3 cellular contexts compared by ENCODE assay signal in the genomic region with DNA sequence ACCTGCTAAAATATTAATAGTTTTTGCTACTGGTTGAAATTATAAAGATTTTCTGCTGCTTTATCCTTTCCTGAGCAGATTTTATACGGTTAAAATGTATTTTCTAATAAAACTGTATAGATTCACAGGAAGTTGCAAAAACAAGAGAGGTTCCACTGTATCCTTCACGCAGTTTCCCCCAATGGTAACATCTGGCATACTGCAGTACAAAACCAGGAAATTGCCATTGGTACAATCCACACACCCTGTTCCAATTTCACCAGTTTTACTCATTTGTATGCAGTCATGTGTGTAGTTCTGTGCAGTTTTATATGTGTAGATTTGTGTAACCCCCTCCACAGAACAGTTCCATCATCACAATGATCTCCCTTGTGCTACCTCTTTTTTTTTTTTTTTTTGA.
TF ChIP-seq lines count a peak whose summit lies in the region.

No MANE protein-coding gene starts in this region.

TF ChIP-seq in SK-N-SH treated with all-trans-retinoic acid at 6 μM for 48 hours, 23 proteins besides CTCF, POLR2A, EP300 and RAD21 (continued from another document):
- no peak for TF ChIP-seq TCF4 (CRISPR knock-in tag; IDR thresholded peaks at IDR 0.05; ENCODE audit: borderline replicate concordance)
- TF ChIP-seq, protein P1, sequence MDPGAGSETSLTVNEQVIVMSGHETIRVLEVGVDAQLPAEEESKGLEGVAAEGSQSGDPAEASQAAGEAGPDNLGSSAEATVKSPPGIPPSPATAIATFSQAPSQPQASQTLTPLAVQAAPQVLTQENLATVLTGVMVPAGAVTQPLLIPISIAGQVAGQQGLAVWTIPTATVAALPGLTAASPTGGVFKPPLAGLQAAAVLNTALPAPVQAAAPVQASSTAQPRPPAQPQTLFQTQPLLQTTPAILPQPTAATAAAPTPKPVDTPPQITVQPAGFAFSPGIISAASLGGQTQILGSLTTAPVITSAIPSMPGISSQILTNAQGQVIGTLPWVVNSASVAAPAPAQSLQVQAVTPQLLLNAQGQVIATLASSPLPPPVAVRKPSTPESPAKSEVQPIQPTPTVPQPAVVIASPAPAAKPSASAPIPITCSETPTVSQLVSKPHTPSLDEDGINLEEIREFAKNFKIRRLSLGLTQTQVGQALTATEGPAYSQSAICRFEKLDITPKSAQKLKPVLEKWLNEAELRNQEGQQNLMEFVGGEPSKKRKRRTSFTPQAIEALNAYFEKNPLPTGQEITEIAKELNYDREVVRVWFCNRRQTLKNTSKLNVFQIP (CRISPR knock-in tag; IDR thresholded peaks at IDR 0.05; ENCODE audit: borderline replicate concordance, low read depth): no peak
- TF ChIP-seq PPARA (CRISPR knock-in tag; IDR thresholded peaks at IDR 0.05; ENCODE audit: borderline replicate concordance): no peak
- TF ChIP-seq ZFP3 (CRISPR knock-in tag; IDR thresholded peaks at IDR 0.05): no peak
- TF ChIP-seq ZNF70 (CRISPR knock-in tag; IDR thresholded peaks at IDR 0.05): no peak
- TF ChIP-seq TSHZ2 (CRISPR knock-in tag; IDR thresholded peaks at IDR 0.05): no peak
- no peak for TF ChIP-seq SNAI2 (CRISPR knock-in tag; IDR thresholded peaks at IDR 0.05)
- TF ChIP-seq ZC3H10 (CRISPR knock-in tag; IDR thresholded peaks at IDR 0.05): no peak
- no peak for TF ChIP-seq ARNTL (CRISPR knock-in tag; IDR thresholded peaks at IDR 0.05; ENCODE audit: borderline replicate concordance, low read depth)
- TF ChIP-seq ISL1 (CRISPR knock-in tag; IDR thresholded peaks at IDR 0.05): no peak
- no peak for TF ChIP-seq BACH2 (CRISPR knock-in tag; IDR thresholded peaks at IDR 0.05; ENCODE audit: borderline replicate concordance)

TF ChIP-seq in SK-N-SH, 30 proteins besides CTCF, POLR2A, EP300 and RAD21 (continued from another document):
- TF ChIP-seq REST (IDR thresholded peaks at IDR 0.05; ENCODE audit: low read depth, low read length) (no peak), FOSL2 (IDR thresholded peaks at IDR 0.05; ENCODE audit: borderline replicate concordance, low read depth) (no peak), RCOR1 (IDR thresholded peaks at IDR 0.05; ENCODE audit: low read length) (no peak), ELF1 (IDR thresholded peaks at IDR 0.05) (no peak), SMC3 (IDR thresholded peaks at IDR 0.05; ENCODE audit: low read depth, low read length) (no peak), YY1 (IDR thresholded peaks at IDR 0.05; ENCODE audit: low read depth) (no peak), NRF1 (IDR thresholded peaks at IDR 0.05; ENCODE audit: low read depth, low read length) (no peak), RXRA (IDR thresholded peaks at IDR 0.05; ENCODE audit: borderline replicate concordance, low read depth) (no peak), SIN3A (IDR thresholded peaks at IDR 0.05; ENCODE audit: borderline replicate concordance, low read depth, low read length) (no peak), EZH2phosphoT487 (IDR thresholded peaks at IDR 0.05; ENCODE audit: borderline replicate concordance, low read depth) (no peak)
- TF ChIP-seq, protein P2, sequence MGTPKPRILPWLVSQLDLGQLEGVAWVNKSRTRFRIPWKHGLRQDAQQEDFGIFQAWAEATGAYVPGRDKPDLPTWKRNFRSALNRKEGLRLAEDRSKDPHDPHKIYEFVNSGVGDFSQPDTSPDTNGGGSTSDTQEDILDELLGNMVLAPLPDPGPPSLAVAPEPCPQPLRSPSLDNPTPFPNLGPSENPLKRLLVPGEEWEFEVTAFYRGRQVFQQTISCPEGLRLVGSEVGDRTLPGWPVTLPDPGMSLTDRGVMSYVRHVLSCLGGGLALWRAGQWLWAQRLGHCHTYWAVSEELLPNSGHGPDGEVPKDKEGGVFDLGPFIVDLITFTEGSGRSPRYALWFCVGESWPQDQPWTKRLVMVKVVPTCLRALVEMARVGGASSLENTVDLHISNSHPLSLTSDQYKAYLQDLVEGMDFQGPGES (IDR thresholded peaks at IDR 0.05; ENCODE audit: low read depth, low read length): no peak
- TF ChIP-seq, protein P3, sequence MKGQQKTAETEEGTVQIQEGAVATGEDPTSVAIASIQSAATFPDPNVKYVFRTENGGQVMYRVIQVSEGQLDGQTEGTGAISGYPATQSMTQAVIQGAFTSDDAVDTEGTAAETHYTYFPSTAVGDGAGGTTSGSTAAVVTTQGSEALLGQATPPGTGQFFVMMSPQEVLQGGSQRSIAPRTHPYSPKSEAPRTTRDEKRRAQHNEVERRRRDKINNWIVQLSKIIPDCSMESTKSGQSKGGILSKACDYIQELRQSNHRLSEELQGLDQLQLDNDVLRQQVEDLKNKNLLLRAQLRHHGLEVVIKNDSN (IDR thresholded peaks at IDR 0.05; ENCODE audit: borderline replicate concordance, low read depth): no peak

TF ChIP-seq in A549, 52 proteins besides CTCF, POLR2A, EP300 and RAD21 (continued from another document):
- no peak for TF ChIP-seq USF2 (IDR thresholded peaks at IDR 0.05)
